8 cellular contexts compared by ENCODE assay signal in genomic region chr2:183078467-183079334, GRCh38. TPM values are rescaled to one million over a fixed set of nuclear protein-coding genes. Genes with fewer than 3 reads are reported as not detected.
DNase-seq lines count a peak whose midpoint lies in the region; ATAC-seq, FAIRE-seq and TF ChIP-seq lines count a peak whose summit lies in the region.

A gene with protein sequence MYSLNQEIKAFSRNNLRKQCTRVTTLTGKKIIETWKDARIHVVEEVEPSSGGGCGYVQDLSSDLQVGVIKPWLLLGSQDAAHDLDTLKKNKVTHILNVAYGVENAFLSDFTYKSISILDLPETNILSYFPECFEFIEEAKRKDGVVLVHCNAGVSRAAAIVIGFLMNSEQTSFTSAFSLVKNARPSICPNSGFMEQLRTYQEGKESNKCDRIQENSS (plus strand): TSS chr2:183078747. CDS start chr2:183078934, 187 bp downstream.

- CTCF ChIA-PET in Caco-2 (lab: Charles Lee), result no interaction called here
- CTCF ChIA-PET in activated CD8-positive, alpha-beta memory T cell treated with anti-CD3 and anti-CD28 coated beads, Interleukin-2, amount 10 ng/mL, durations not matched to agents 7 days and 5 days (lab: Charles Lee), result interaction anchor here (1.4 kb wide), 1 partner anchor 46 kb away, joined by 7 read pairs; the partner anchor contains the start of gene NUP35

- no peak for TF ChIP-seq CTCF in Caco-2 (IDR thresholded peaks at IDR 0.05; ENCODE audit: insufficient read depth in 1 of 2, low read depth in 1 of 2, low read length in 1 of 2, severe bottlenecking in 1 of 2, unreplicated experiment in 1 of 2)

- 46 to 50% methylated on average over 21 of the region's 25 CpGs for WGBS in mesodermal cell (ENCODE audit: insufficient coverage in 2 of 2), 2 experiments

- H3K4me3 ChIP-seq in Caco-2 (ENCODE audit: low read depth, low read length) (peak within 1 kb of the TSS; percentile 53), mesodermal cell (ENCODE audit: extremely low read depth, insufficient read depth, low read length, poor library complexity, severe bottlenecking) (peak within 1 kb of the TSS; percentile 47)

- H3K9me3 ChIP-seq in Caco-2, result no peaks in the 10 kb centered on the region
- H3K9me3 ChIP-seq in mesodermal cell (ENCODE audit: control insufficient read depth, low read length), result no peaks in the 10 kb centered on the region

- DNase-seq in Caco-2 (peak; percentile 97), HT-29 (ENCODE audit: low spot score) (peak; percentile 100)
- DNase-seq in NK-92 treated with Interleukin-12 subunit alpha and Interleukin-12 subunit beta, amount 100 ng/mL, for 24 hours (lab: John Stamatoyannopoulos, UW), result peak; percentile 68
- DNase-seq in activated CD8-positive, alpha-beta memory T cell treated with anti-CD3 and anti-CD28 coated beads, Interleukin-2, amount 10 ng/mL, durations not matched to agents 7 days and 5 days, result peak; percentile 91
- DNase-seq in stimulated activated CD8-positive, alpha-beta memory T cell treated with anti-CD3 and anti-CD28 coated beads, Interleukin-15, amount 100 ng/mL, for 24 hours (ENCODE audit: low read depth), result peak; percentile 64

- H3K27ac ChIP-seq in mesodermal cell (ENCODE audit: low read depth, low read length, severe bottlenecking), result no peak within 1 kb of the TSS

- H3K27me3 ChIP-seq in Caco-2 (replicated peaks; ENCODE audit: control insufficient read depth, insufficient read depth, low read length), result no peaks in the 10 kb centered on the region

- intact Hi-C loops in Caco-2 (cut with micrococcal nuclease; ENCODE audit: unreplicated experiment), result loop anchor here (1.0 kb wide), 4 partner anchors 13 to 46 kb away; partner anchors contain the start of genes NCKAP1 and NUP35

- H3K4me1 ChIP-seq in Caco-2 (peaks cover 8% of the 10 kb centered on the region; the same call in 1 of the 2 replicates), mesodermal cell (ENCODE audit: control insufficient read depth, insufficient read depth, low read length, poor library complexity, severe bottlenecking) (no peaks in the 10 kb centered on the region)

- POLR2A ChIA-PET in Caco-2 (lab: Charles Lee), result interaction anchor here (0.6 to 1.0 kb wide), 3 partner anchors 16 to 560 kb away, joined by 3 to 11 read pairs (median 4); partner anchors contain the start of gene NUP35

- peak; percentile 91 for FAIRE-seq in endometrium (lab: Jason Lieb, UNC)

- H3K4me3 Mint-ChIP-seq in Caco-2 (ENCODE audit: unreplicated experiment), result peak within 1 kb of the TSS; percentile 92
- peak within 1 kb of the TSS; percentile 91 for H3K4me3 Mint-ChIP-seq in activated CD8-positive, alpha-beta memory T cell treated with anti-CD3 and anti-CD28 coated beads, Interleukin-2, amount 10 ng/mL, durations not matched to agents 7 days and 5 days

- H3K36me3 Mint-ChIP-seq in Caco-2 (ENCODE audit: insufficient read depth, unreplicated experiment), result peaks cover 6% of the 10 kb centered on the region
- H3K36me3 Mint-ChIP-seq in activated CD8-positive, alpha-beta memory T cell treated with anti-CD3 and anti-CD28 coated beads, Interleukin-2, amount 10 ng/mL, durations not matched to agents 7 days and 5 days, result no peaks in the 10 kb centered on the region

- no peaks in the 10 kb centered on the region for H3K9me3 Mint-ChIP-seq in Caco-2 (ENCODE audit: unreplicated experiment)
- H3K9me3 Mint-ChIP-seq in activated CD8-positive, alpha-beta memory T cell treated with anti-CD3 and anti-CD28 coated beads, Interleukin-2, amount 10 ng/mL, durations not matched to agents 7 days and 5 days (ENCODE audit: low read depth), result no peaks in the 10 kb centered on the region

- H3K27me3 Mint-ChIP-seq in Caco-2 (ENCODE audit: insufficient read depth, unreplicated experiment), result no peaks in the 10 kb centered on the region
- H3K27me3 Mint-ChIP-seq in activated CD8-positive, alpha-beta memory T cell treated with anti-CD3 and anti-CD28 coated beads, Interleukin-2, amount 10 ng/mL, durations not matched to agents 7 days and 5 days, result no peaks in the 10 kb centered on the region

- H3K36me3 ChIP-seq in Caco-2 (ENCODE audit: control insufficient read depth, insufficient read depth, low read length) (no peaks in the 10 kb centered on the region), mesodermal cell (ENCODE audit: control insufficient read depth, insufficient read depth, low read length) (no peaks in the 10 kb centered on the region)

- peak; percentile 88 for ATAC-seq in GM21360 (IDR thresholded peaks at IDR 0.05; ENCODE audit: unreplicated experiment)
- ATAC-seq in activated CD8-positive, alpha-beta memory T cell treated with anti-CD3 and anti-CD28 coated beads, Interleukin-2, amount 10 ng/mL, durations not matched to agents 7 days and 5 days, result peak; percentile 91

- TSS peak; percentile 91 for BruUV-seq in Caco-2 (replicated peaks; lab: Mats Ljungman, UMichigan)

- H3K4me1 Mint-ChIP-seq in Caco-2 (ENCODE audit: low read depth, unreplicated experiment), result no peaks in the 10 kb centered on the region
- H3K4me1 Mint-ChIP-seq in activated CD8-positive, alpha-beta memory T cell treated with anti-CD3 and anti-CD28 coated beads, Interleukin-2, amount 10 ng/mL, durations not matched to agents 7 days and 5 days, result peaks cover 16% of the 10 kb centered on the region

- H3K27ac Mint-ChIP-seq in Caco-2 (ENCODE audit: unreplicated experiment), result peak within 1 kb of the TSS; percentile 66
- peak within 1 kb of the TSS; percentile 62 for H3K27ac Mint-ChIP-seq in activated CD8-positive, alpha-beta memory T cell treated with anti-CD3 and anti-CD28 coated beads, Interleukin-2, amount 10 ng/mL, durations not matched to agents 7 days and 5 days

RNA-seq across cellular contexts. Expression of the gene that starts here (rescaled TPM):
- total RNA-seq in Caco-2 (2022), result 3.6 and 3.9 TPM in 2 replicates
- total RNA-seq in HT-29 (2014; rRNA removed; shearing (Covaris generic)), result 0.37 and 0.51 TPM in 2 replicates
- 1 to 10 TPM; 1.8 to 2.1 TPM for total RNA-seq in activated CD8-positive, alpha-beta memory T cell treated with anti-CD3 and anti-CD28 coated beads, Interleukin-2, amount 10 ng/mL, durations not matched to agents 7 days and 5 days
- polyA plus RNA-seq in mesodermal cell (2013, experiment 1 of 2), result 1.6 TPM
- 1.3 TPM for polyA plus RNA-seq in mesodermal cell (2013, experiment 2 of 2)

Comparison
In these comparisons a context has a peak if more than half of its experiments do, and no peak if none do; other contexts are left out.
1. Peak in DNase-seq in HT-29; RNA of the gene not detected or under 1 TPM.